ENCODE assay signal across 23 cellular contexts in genomic region chr7:28260969-28261368, GRCh38.
"Had no signal": no experiment of that assay in that cellular context is flagged by ENCODE, and none has a peak within 500 bp of the region (broad histone marks: within the 10 kb centered on the region; RNA-seq: fewer than 3 reads in every experiment).

No MANE protein-coding gene starts in this region.

- FAIRE-seq: colon, endometrium, islet of Langerhans, keratinocyte had no signal

- DNase-seq: cortex of kidney; effector CD8-positive, alpha-beta T cell; effector memory CD8-positive, alpha-beta T cell; endodermal cell; esophagus squamous epithelium; foreskin fibroblast; foreskin melanocyte; gastrocnemius medialis; glutamatergic neuron; head of caudate nucleus; heart right ventricle; hippocampal formation; left cardiac atrium; left lung; left ventricle myocardium superior; lower lobe of right lung; mesenchymal stem cell; mucosa of descending colon; naive B cell had no signal

- H3K27me3 ChIP-seq: gastrocnemius medialis had no signal

- ATAC-seq: effector memory CD8-positive, alpha-beta T cell; gastrocnemius medialis; heart right ventricle; left cardiac atrium; left lung; left ventricle myocardium superior; lower lobe of right lung; mucosa of descending colon had no signal

- H3K36me3 ChIP-seq: esophagus squamous epithelium, gastrocnemius medialis, heart right ventricle, left lung, lower lobe of right lung had no signal

- H3K27ac ChIP-seq: esophagus squamous epithelium, gastrocnemius medialis, heart right ventricle, left lung, lower lobe of right lung had no signal

- H3K9me3 ChIP-seq: esophagus squamous epithelium, gastrocnemius medialis, lower lobe of right lung, mucosa of descending colon had no signal

- H3K4me3 ChIP-seq: esophagus squamous epithelium, gastrocnemius medialis, heart right ventricle, left lung, lower lobe of right lung, mucosa of descending colon had no signal

- H3K4me1 ChIP-seq: esophagus squamous epithelium, gastrocnemius medialis, heart right ventricle, left lung, lower lobe of right lung had no signal
